In genomic region chr3:46928297-46928696, GRCh38 we compare ENCODE assay signal across 1 cellular context.
TF ChIP-seq lines count a peak whose summit lies in the region.

No MANE protein-coding gene starts in this region.

TF ChIP-seq in GM12878, 131 proteins besides CTCF, POLR2A, EP300 and RAD21 (continued from another document and continues in another):
- no peak for TF ChIP-seq BCLAF1 (IDR thresholded peaks at IDR 0.05)
- TF ChIP-seq CHD2 (IDR thresholded peaks at IDR 0.05; ENCODE audit: borderline replicate concordance, low read depth, low read length), result no peak
- no peak for TF ChIP-seq ZBTB40 (IDR thresholded peaks at IDR 0.05; ENCODE audit: borderline replicate concordance)
- no peak for TF ChIP-seq POLR2AphosphoS5 (IDR thresholded peaks at IDR 0.05; ENCODE audit: low read length)
- 0 out of 2 replicates have a peak, but pooled peaks have one; percentile 50 for TF ChIP-seq CBFB (IDR thresholded peaks at IDR 0.05; ENCODE audit: low read depth)
- no peak for TF ChIP-seq ZNF622 (IDR thresholded peaks at IDR 0.05)
- no peak for TF ChIP-seq KDM1A (IDR thresholded peaks at IDR 0.05; ENCODE audit: borderline replicate concordance)
- no peak for TF ChIP-seq ZBTB33 (IDR thresholded peaks at IDR 0.05)
- TF ChIP-seq POU2F2 (IDR thresholded peaks at IDR 0.05; ENCODE audit: borderline replicate concordance, low read depth, low read length), result no peak
- no peak for TF ChIP-seq E4F1 (IDR thresholded peaks at IDR 0.05; ENCODE audit: borderline replicate concordance, partially characterized antibody)
- TF ChIP-seq KAT2A (conservative IDR thresholded peaks at IDR 0.05; ENCODE audit: control insufficient read depth, low read depth, low read length), result no peak
- TF ChIP-seq RAD51 (IDR thresholded peaks at IDR 0.05), result peak; percentile 52; the same call in 1 of the 2 replicates
- no peak for TF ChIP-seq SMC3 (IDR thresholded peaks at IDR 0.05; ENCODE audit: borderline replicate concordance, low read length)
- no peak for TF ChIP-seq SMAD5 (IDR thresholded peaks at IDR 0.05; ENCODE audit: low read depth)
- TF ChIP-seq MYC (IDR thresholded peaks at IDR 0.05; ENCODE audit: insufficient read depth, insufficient read length, insufficient replicate concordance, low read length, severe bottlenecking), result no peak
- TF ChIP-seq JUNB (IDR thresholded peaks at IDR 0.05), result no peak
- no peak for TF ChIP-seq MYB (IDR thresholded peaks at IDR 0.05; ENCODE audit: borderline replicate concordance, low read depth, low read length)
- TF ChIP-seq RBBP5 (conservative IDR thresholded peaks at IDR 0.05), result no peak
- peak; percentile 89 for TF ChIP-seq IKZF1 (conservative IDR thresholded peaks at IDR 0.05)
- no peak for TF ChIP-seq USF2 (IDR thresholded peaks at IDR 0.05; ENCODE audit: borderline replicate concordance, low read depth, low read length)
- TF ChIP-seq SMARCA5 (IDR thresholded peaks at IDR 0.05), result no peak
- no peak for TF ChIP-seq ZNF207 (IDR thresholded peaks at IDR 0.05; ENCODE audit: borderline replicate concordance)
- TF ChIP-seq IKZF2 (IDR thresholded peaks at IDR 0.05), result peak; percentile 92 to 93
- no peak for TF ChIP-seq RELA (IDR thresholded peaks at IDR 0.05; ENCODE audit: borderline replicate concordance, partially characterized antibody)
- no peak for TF ChIP-seq RFX5 (IDR thresholded peaks at IDR 0.05; ENCODE audit: low read depth, low read length)
- TF ChIP-seq GATAD2B (conservative IDR thresholded peaks at IDR 0.05; ENCODE audit: low read depth), result peak; percentile 62; the same call in 1 of the 2 replicates
- no peak for TF ChIP-seq E2F8 (IDR thresholded peaks at IDR 0.05; ENCODE audit: low read depth, partially characterized antibody)
- no peak; the same call in 1 of the 2 replicates for TF ChIP-seq YY1 (IDR thresholded peaks at IDR 0.05; ENCODE audit: low read depth, low read length)
- TF ChIP-seq EZH2 (IDR thresholded peaks at IDR 0.05; ENCODE audit: borderline replicate concordance, control insufficient read depth, low read depth, low read length), result no peak
- TF ChIP-seq JUND (IDR thresholded peaks at IDR 0.05; ENCODE audit: low read depth, low read length), result no peak
- TF ChIP-seq ZNF274 (IDR thresholded peaks at IDR 0.05; ENCODE audit: insufficient read depth, insufficient read length), result no peak
- peak; percentile 91 for TF ChIP-seq ZNF217 (IDR thresholded peaks at IDR 0.05)
- TF ChIP-seq CREB1 (IDR thresholded peaks at IDR 0.05; ENCODE audit: low read depth), result no peak
- no peak for TF ChIP-seq SIX5 (IDR thresholded peaks at IDR 0.05; ENCODE audit: low read depth, low read length, severe bottlenecking)
- TF ChIP-seq IRF4 (IDR thresholded peaks at IDR 0.05; ENCODE audit: low read depth, low read length), result no peak
- no peak; the same call in 1 of the 2 replicates for TF ChIP-seq FOXM1 (IDR thresholded peaks at IDR 0.05; ENCODE audit: low read depth, low read length)
- TF ChIP-seq MXI1 (IDR thresholded peaks at IDR 0.05; ENCODE audit: low read depth, low read length), result peak; percentile 59; the same call in 1 of the 2 replicates
- peak; percentile 45; the same call in 1 of the 2 replicates for TF ChIP-seq PML (IDR thresholded peaks at IDR 0.05; ENCODE audit: low read length)
- TF ChIP-seq PBX3 (IDR thresholded peaks at IDR 0.05; ENCODE audit: insufficient replicate concordance, low read depth, low read length), result no peak
- no peak for TF ChIP-seq SPI1 (IDR thresholded peaks at IDR 0.05; ENCODE audit: borderline replicate concordance, insufficient read depth, low read depth, low read length)
- TF ChIP-seq ATF3 (IDR thresholded peaks at IDR 0.05; ENCODE audit: borderline replicate concordance, extremely low read depth, low read depth, low read length), result no peak
- TF ChIP-seq NRF1 (conservative IDR thresholded peaks at IDR 0.05; ENCODE audit: low read depth, low read length), result no peak
- 0 out of 2 replicates have a peak, but pooled peaks have one; percentile 51 for TF ChIP-seq HSF1 (IDR thresholded peaks at IDR 0.05; ENCODE audit: low read depth, low read length)
- TF ChIP-seq SUZ12 (IDR thresholded peaks at IDR 0.05; ENCODE audit: unreplicated experiment), result no peak
- peak; percentile 86 for TF ChIP-seq KLF5 (IDR thresholded peaks at IDR 0.05; ENCODE audit: partially characterized antibody)
